In genomic region chr12:15590180-15590826, GRCh38 we compare ENCODE assay signal across 8 cellular contexts.
DNase-seq lines count a peak whose midpoint lies in the region; ATAC-seq and TF ChIP-seq lines count a peak whose summit lies in the region.

No MANE protein-coding gene starts in this region.

- H3K27ac Mint-ChIP-seq in natural killer cell, result peak overlapping the region; percentile 24 to 68

- H3K36me3 Mint-ChIP-seq in activated T-cell treated with anti-CD3 and anti-CD28 coated beads, Interleukin-2, amount 50 U/mL, for 4 hours (ENCODE audit: insufficient read depth), result peaks cover 3% of the 10 kb centered on the region
- H3K36me3 Mint-ChIP-seq in natural killer cell, result no peaks in the 10 kb centered on the region

- H3K9me3 ChIP-seq in HUES64 (ENCODE audit: insufficient read depth, low read depth, low read length), result no peaks in the 10 kb centered on the region
- no peaks in the 10 kb centered on the region for H3K9me3 ChIP-seq in OCI-LY3 (ENCODE audit: insufficient read depth, low read length)
- no peaks in the 10 kb centered on the region for H3K9me3 ChIP-seq in thyroid gland

- intact Hi-C loops in natural killer cell (cut with micrococcal nuclease) (loop anchor here (1.0 kb wide), 2 partner anchors 266 to 309 kb away; no protein-coding TSS in a partner anchor), thyroid gland (cut with DNase I) (loop anchor here (2.0 kb wide), 1 partner anchor 266 kb away; no protein-coding TSS in a partner anchor)

- H3K4me3 ChIP-seq in HUES64 (ENCODE audit: low read length) (peak overlapping the region; percentile 51), OCI-LY3 (ENCODE audit: low read length) (peak overlapping the region; percentile 71), fibroblast of mammary gland (ENCODE audit: control insufficient read depth, low read depth, low read length) (peak overlapping the region; percentile 53), thyroid gland (replicated peaks in 1 of 3) (no peak overlapping the region)

- H3K4me3 Mint-ChIP-seq in activated T-cell treated with anti-CD3 and anti-CD28 coated beads, Interleukin-2, amount 50 U/mL, for 4 hours, result peak overlapping the region; percentile 68
- peak overlapping the region; percentile 65 for H3K4me3 Mint-ChIP-seq in natural killer cell

- ATAC-seq in GM21619 (IDR thresholded peaks at IDR 0.05; ENCODE audit: unreplicated experiment) (peak; percentile 92), natural killer cell (peak; percentile 83 to 97 (median 97))
- ATAC-seq in activated T-cell treated with anti-CD3 and anti-CD28 coated beads, Interleukin-2, amount 50 U/mL, for 4 hours, result peak; percentile 82 to 93

- H3K27ac ChIP-seq in HUES64 (ENCODE audit: low read depth, low read length), result no peak overlapping the region
- H3K27ac ChIP-seq in OCI-LY3 (ENCODE audit: low read length), result no peak overlapping the region
- no peak overlapping the region for H3K27ac ChIP-seq in thyroid gland

- H3K36me3 ChIP-seq in HUES64 (ENCODE audit: insufficient read depth, low read length) (no peaks in the 10 kb centered on the region), OCI-LY3 (replicated peaks; ENCODE audit: low read depth, low read length) (peaks cover 34% of the 10 kb centered on the region), thyroid gland (no peaks in the 10 kb centered on the region)

- H3K9me3 Mint-ChIP-seq in activated T-cell treated with anti-CD3 and anti-CD28 coated beads, Interleukin-2, amount 50 U/mL, for 4 hours, result no peaks in the 10 kb centered on the region
- no peaks in the 10 kb centered on the region for H3K9me3 Mint-ChIP-seq in natural killer cell

- H4K20me1 ChIP-seq in OCI-LY3 (ENCODE audit: insufficient read depth, low read length), result no peaks in the 10 kb centered on the region

- H2AFZ ChIP-seq in OCI-LY3 (ENCODE audit: low read depth, low read length), result peak overlapping the region; percentile 89

- H3K4me1 ChIP-seq in HUES64 (ENCODE audit: insufficient read depth, low read length), result no peaks in the 10 kb centered on the region; the same call in 1 of the 2 replicates
- H3K4me1 ChIP-seq in OCI-LY3 (ENCODE audit: low read length), result peaks cover 8% of the 10 kb centered on the region
- peaks cover 0 to 3% of the 10 kb centered on the region in 2 donors for H3K4me1 ChIP-seq in thyroid gland

- H3K27me3 Mint-ChIP-seq in activated T-cell treated with anti-CD3 and anti-CD28 coated beads, Interleukin-2, amount 50 U/mL, for 4 hours (ENCODE audit: low read depth), result peaks cover 2% of the 10 kb centered on the region
- H3K27me3 Mint-ChIP-seq in natural killer cell (ENCODE audit: low read depth in 2 of 2), result peaks cover 6 to 16% of the 10 kb centered on the region in 2 donors

- DNase-seq in DMS79 treated with DMSO at 0.1 percent for 48 hours (lab: John Stamatoyannopoulos, UW), result peak; percentile 88
- peak; percentile 11 for DNase-seq in activated T-cell treated with anti-CD3 and anti-CD28 coated beads, Interleukin-2, amount 50 U/mL, for 4 hours
- DNase-seq in fibroblast of mammary gland (ENCODE audit: low read depth), result peak; percentile 81
- DNase-seq in natural killer cell, result no peak
- peak; percentile 37 to 46 for DNase-seq in thyroid gland

- peak overlapping the region; percentile 79 for H3K4me2 ChIP-seq in OCI-LY3 (ENCODE audit: low read length)

- no peaks in the 10 kb centered on the region for H3K79me2 ChIP-seq in OCI-LY3 (ENCODE audit: low read length)

- H3K9ac ChIP-seq in HUES64 (ENCODE audit: low read depth, low read length) (peak overlapping the region; percentile 45), OCI-LY3 (ENCODE audit: low read length) (peak overlapping the region; percentile 44; the same call in 1 of the 2 replicates)

- WGBS in HUES64, result 38% methylated on average over 14 of the region's 16 CpGs
- WGBS in thyroid gland, 2 donors, result 13 to 15% methylated on average over 16 of the region's 16 CpGs

- no peak for TF ChIP-seq POLR2A in thyroid gland (IDR thresholded peaks at IDR 0.05)

- TF ChIP-seq CTCF in OCI-LY3 (IDR thresholded peaks at IDR 0.05; ENCODE audit: low read depth, low read length), result peak; percentile 84
- peak; percentile 94 for TF ChIP-seq CTCF in fibroblast of mammary gland (conservative IDR thresholded peaks at IDR 0.05; ENCODE audit: control insufficient read depth, insufficient read depth, low read depth, low read length)
- TF ChIP-seq CTCF in natural killer cell (IDR thresholded peaks at IDR 0.05), result peak; percentile 90
- TF ChIP-seq CTCF in thyroid gland (IDR thresholded peaks at IDR 0.05), result peak; percentile 72 to 98 (median 91)

- H3K27me3 ChIP-seq in HUES64 (ENCODE audit: insufficient read depth, low read length), result no peaks in the 10 kb centered on the region
- H3K27me3 ChIP-seq in OCI-LY3 (ENCODE audit: low read depth, low read length), result no peaks in the 10 kb centered on the region
- H3K27me3 ChIP-seq in thyroid gland, result no peaks in the 10 kb centered on the region

- H3K4me1 Mint-ChIP-seq in activated T-cell treated with anti-CD3 and anti-CD28 coated beads, Interleukin-2, amount 50 U/mL, for 4 hours (ENCODE audit: low read depth), result peaks cover 10% of the 10 kb centered on the region
- H3K4me1 Mint-ChIP-seq in natural killer cell, result peaks cover 9 to 11% of the 10 kb centered on the region in 2 donors

Comparison
In these comparisons a context has a peak if more than half of its experiments do, and no peak if none do; other contexts are left out.
1. H3K4me3 ChIP-seq: peak in HUES64 (single experiment), OCI-LY3 (single experiment) and fibroblast of mammary gland (single experiment); none in thyroid gland (0 of 3).
2. Peak in every context shown above with its lines, with median percentiles within 50 percentile points of each other: ATAC-seq and CTCF ChIP-seq.